Comparison of ENCODE assay signal across 8 cellular contexts in genomic region chr1:64917328-64917861, GRCh38. TPM values are rescaled to one million over a fixed set of nuclear protein-coding genes. Genes with fewer than 3 reads are reported as not detected.
DNase-seq lines count a peak whose midpoint lies in the region; TF ChIP-seq lines count a peak whose summit lies in the region.

No MANE protein-coding gene starts in this region.

- peaks cover 76% of the 10 kb centered on the region for H3K4me1 ChIP-seq in adipocyte (ENCODE audit: control insufficient read depth, insufficient read depth, low read length)

- POLR2A ChIA-PET in AG04450 (lab: Yijun Ruan, JAX): interaction anchor here (0.8 to 1.3 kb wide), 3 partner anchors 16 to 84 kb away, joined by 3 to 4 read pairs (median 4); no protein-coding TSS in a partner anchor

- peaks cover 0 to 3% (median 0%) of the 10 kb centered on the region in 3 donors for H3K36me3 Mint-ChIP-seq in immature natural killer cell

- H3K27ac Mint-ChIP-seq in immature natural killer cell: peak overlapping the region; percentile 75 to 92 (median 83)

- H3K27me3 Mint-ChIP-seq in immature natural killer cell (ENCODE audit: low read depth in 3 of 3): peaks cover 3 to 11% (median 7%) of the 10 kb centered on the region in 3 donors

- no peak for TF ChIP-seq CTCF in AG04450 (IDR thresholded peaks at IDR 0.05; ENCODE audit: low read depth, low read length)

- peak overlapping the region; percentile 93 for H3K27ac ChIP-seq in AG04450 (ENCODE audit: low read depth, low read length)

- DNase-seq in AG04450 (ENCODE audit: low read depth, low spot score) (peak; percentile 97), HS-5 (ENCODE audit: low read depth) (peak; percentile 98), adipocyte (ENCODE audit: low read depth) (peak; percentile 96), immature natural killer cell (no peak), stromal cell of bone marrow (ENCODE audit: low read depth) (peak; percentile 95), hippocampal formation (lab: John Stamatoyannopoulos, UW) (no peak), NCI-H2227 (lab: John Stamatoyannopoulos, UW; ENCODE audit: unreplicated experiment) (no peak), NCI-H748 (lab: John Stamatoyannopoulos, UW; ENCODE audit: unreplicated experiment) (no peak)

- peak overlapping the region; percentile 64 for H3K9ac ChIP-seq in adipocyte (ENCODE audit: low read length)

- no peak overlapping the region for H3K4me3 ChIP-seq in AG04450 (ENCODE audit: low read depth, low read length)
- peak overlapping the region; percentile 57 for H3K4me3 ChIP-seq in adipocyte (ENCODE audit: low read length)

- no peaks in the 10 kb centered on the region for H3K36me3 ChIP-seq in adipocyte (ENCODE audit: control insufficient read depth, insufficient read depth, low read length, severe bottlenecking)

- no peaks in the 10 kb centered on the region for H3K9me3 Mint-ChIP-seq in immature natural killer cell

- H3K27me3 ChIP-seq in AG04450 (ENCODE audit: control insufficient read depth, insufficient read depth, low read length) (no peaks in the 10 kb centered on the region), adipocyte (replicated peaks; ENCODE audit: control insufficient read depth, insufficient read depth, low read length) (no peaks in the 10 kb centered on the region)

- H3K4me1 Mint-ChIP-seq in immature natural killer cell: peaks cover 98 to 100% of the 10 kb centered on the region in 2 donors

- no peaks in the 10 kb centered on the region for H3K9me3 ChIP-seq in AG04450 (ENCODE audit: control insufficient read depth, insufficient read depth, low read length)
- no peaks in the 10 kb centered on the region for H3K9me3 ChIP-seq in adipocyte (ENCODE audit: control insufficient read depth, low read length)

- CTCF ChIA-PET in AG04450 (lab: Charles Lee): no interaction called here

- peak overlapping the region; percentile 59 to 69 (median 68) for H3K4me3 Mint-ChIP-seq in immature natural killer cell

RNA-seq across cellular contexts. Expression of gene JAK1, which starts 49.0 kb away (rescaled TPM):
- 129 and 141 TPM in 2 replicates for polyA plus RNA-seq in AG04450 (2011; rRNA removed)
- 152 and 195 TPM in 2 replicates for polyA minus RNA-seq in AG04450 (2011; rRNA and poly(A)+ RNA removed)
- 100 to 1,000 TPM; 265 to 734 (median 416) TPM for polyA plus RNA-seq in immature natural killer cell

Comparison
In these comparisons a context has a peak if more than half of its experiments do, and no peak if none do; other contexts are left out.
1. DNase-seq: peak in AG04450 (single experiment), HS-5 (single experiment), adipocyte (single experiment) and stromal cell of bone marrow (single experiment); none in immature natural killer cell (0 of 3), hippocampal formation (0 of 2), NCI-H2227 (single experiment) and NCI-H748 (single experiment).